In the genomic region with DNA sequence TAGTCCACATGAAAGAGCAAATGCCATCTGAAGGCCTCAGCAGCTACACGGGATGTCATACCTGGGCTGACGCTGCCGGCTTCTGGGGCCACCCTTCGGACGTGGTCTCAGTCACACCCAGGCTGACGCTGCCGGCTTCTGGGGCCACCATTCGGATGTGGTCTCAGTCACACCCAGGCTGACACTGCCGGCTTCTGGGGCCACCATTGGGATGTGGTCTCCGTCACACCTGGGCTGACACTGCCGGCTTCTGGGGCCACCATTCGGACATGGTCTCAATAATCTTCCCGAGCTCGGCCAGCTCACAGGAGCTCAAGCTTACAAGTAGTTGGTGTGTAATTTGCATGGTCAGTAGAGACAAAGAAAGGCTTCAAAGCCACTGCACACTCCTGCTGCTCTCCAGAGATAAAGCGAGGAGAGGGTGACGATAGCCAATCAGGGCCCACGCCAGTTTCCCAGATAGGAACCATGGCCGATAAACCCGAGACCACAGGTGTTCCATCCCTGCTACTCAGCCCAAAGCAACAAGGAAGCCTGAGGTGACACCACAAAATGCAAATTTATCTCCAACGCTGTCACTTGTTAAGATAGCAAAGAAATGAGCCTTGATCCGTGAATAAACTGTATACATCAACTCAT, we compare ENCODE assay signal across 30 cellular contexts.
"Had no signal": no experiment of that assay in that cellular context is flagged by ENCODE, and none has a peak within 500 bp of the region (broad histone marks: within the 10 kb centered on the region; RNA-seq: fewer than 3 reads in every experiment).

No MANE protein-coding gene starts in this region.

- H3K27me3 ChIP-seq: adrenal gland, body of pancreas, cardiac muscle cell, foreskin keratinocyte, neutrophil, sigmoid colon, suprapubic skin, tibial nerve had no signal

- H3K4me3 Mint-ChIP-seq: activated CD8-positive, alpha-beta T cell treated with anti-CD3 and anti-CD28 coated beads for 36 hours; activated naive CD8-positive, alpha-beta T cell treated with anti-CD3 and anti-CD28 coated beads for 36 hours; activated T-cell treated with anti-CD3 and anti-CD28 coated beads, Interleukin-2, amount 50 U/mL, for 4 hours; activated T-helper 17 cell treated with anti-CD3 and anti-CD28 coated beads, Interleukin-2, amount 50 U/mL, for 72 hours; dendritic cell treated with granulocyte-macrophage colony-stimulating factor and Interleukin-4, amounts not matched to agents 40 ng/mL and 50 ng/mL, for 4 days; memory B cell; nephron progenitor cell; WTC11 had no signal

- DNase-seq: activated CD4-positive, alpha-beta T cell treated with anti-CD3 and anti-CD28 coated beads for 1 hour; activated CD4-positive, alpha-beta T cell treated with anti-CD3 and anti-CD28 coated beads, Interleukin-2, amount 50 U/mL, for 1 hour; activated CD8-positive, alpha-beta T cell treated with anti-CD3 and anti-CD28 coated beads for 36 hours; activated naive CD4-positive, alpha-beta T cell; activated naive CD8-positive, alpha-beta T cell treated with anti-CD3 and anti-CD28 coated beads for 36 hours; activated T-cell treated with anti-CD3 and anti-CD28 coated beads, Interleukin-2, amount 50 U/mL, for 4 hours; aorta; body of pancreas; foreskin keratinocyte; heart left ventricle; hypothalamus; mucosa of descending colon; nephron progenitor cell; retina; sigmoid colon; small intestine; stimulated activated CD4-positive, alpha-beta T cell treated with anti-CD3 and anti-CD28 coated beads, Interleukin-4, amount 100 ng/mL, for 24 hours; stimulated activated naive CD4-positive, alpha-beta T cell; T-helper 2 cell had no signal

- H3K36me3 ChIP-seq: adrenal gland, cardiac muscle cell, esophagus muscularis mucosa, heart left ventricle, neutrophil, prostate gland, sigmoid colon, suprapubic skin, tibial nerve had no signal

- ATAC-seq: activated CD8-positive, alpha-beta T cell treated with anti-CD3 and anti-CD28 coated beads for 36 hours; activated T-cell treated with anti-CD3 and anti-CD28 coated beads, Interleukin-2, amount 50 U/mL, for 4 hours; activated T-helper 17 cell treated with anti-CD3 and anti-CD28 coated beads, Interleukin-2, amount 50 U/mL, for 72 hours; body of pancreas; foreskin keratinocyte; heart left ventricle; mucosa of descending colon; WTC11 had no signal

- H3K4me3 ChIP-seq: adrenal gland, body of pancreas, cardiac muscle cell, esophagus muscularis mucosa, heart left ventricle, mucosa of descending colon, prostate gland, sigmoid colon, suprapubic skin, tibial nerve had no signal

- H3K27ac ChIP-seq: adrenal gland, body of pancreas, cardiac muscle cell, esophagus muscularis mucosa, foreskin keratinocyte, heart left ventricle, neutrophil, prostate gland, sigmoid colon, suprapubic skin, tibial nerve had no signal

- H3K9me3 ChIP-seq: adrenal gland, body of pancreas, esophagus muscularis mucosa, heart left ventricle, mucosa of descending colon, neutrophil, prostate gland, sigmoid colon, suprapubic skin had no signal

- H3K4me1 Mint-ChIP-seq: activated naive CD8-positive, alpha-beta T cell treated with anti-CD3 and anti-CD28 coated beads for 36 hours; activated T-helper 17 cell treated with anti-CD3 and anti-CD28 coated beads, Interleukin-2, amount 50 U/mL, for 72 hours; memory B cell; nephron progenitor cell; WTC11 had no signal

- H3K27ac Mint-ChIP-seq: activated CD8-positive, alpha-beta T cell treated with anti-CD3 and anti-CD28 coated beads for 36 hours; activated naive CD8-positive, alpha-beta T cell treated with anti-CD3 and anti-CD28 coated beads for 36 hours; activated T-helper 17 cell treated with anti-CD3 and anti-CD28 coated beads, Interleukin-2, amount 50 U/mL, for 72 hours; dendritic cell treated with granulocyte-macrophage colony-stimulating factor and Interleukin-4, amounts not matched to agents 40 ng/mL and 50 ng/mL, for 4 days; memory B cell; nephron progenitor cell; WTC11 had no signal

- H3K27me3 Mint-ChIP-seq: activated T-helper 17 cell treated with anti-CD3 and anti-CD28 coated beads, Interleukin-2, amount 50 U/mL, for 72 hours; dendritic cell treated with granulocyte-macrophage colony-stimulating factor and Interleukin-4, amounts not matched to agents 40 ng/mL and 50 ng/mL, for 4 days; memory B cell had no signal

- H3K4me1 ChIP-seq: adrenal gland, body of pancreas, esophagus muscularis mucosa, foreskin keratinocyte, heart left ventricle, prostate gland, sigmoid colon, suprapubic skin, tibial nerve had no signal

- H3K36me3 Mint-ChIP-seq: activated naive CD8-positive, alpha-beta T cell treated with anti-CD3 and anti-CD28 coated beads for 36 hours; memory B cell had no signal
